ENCODE assay signal across 8 cellular contexts in genomic region chr19:52922841-52923781, GRCh38. TPM values are rescaled to one million over a fixed set of nuclear protein-coding genes. Genes with fewer than 3 reads are reported as not detected.
DNase-seq lines count a peak whose midpoint lies in the region; ATAC-seq and TF ChIP-seq lines count a peak whose summit lies in the region.

TSS of gene ZNF888 (minus strand) at chr19:52923428. CDS start at chr19:52917873, 5,555 bp downstream.

- TF ChIP-seq CTCF in coronary artery (IDR thresholded peaks at IDR 0.05) = no peak

- H3K4me3 Mint-ChIP-seq in activated CD4-positive, alpha-beta T cell treated with anti-CD3 and anti-CD28 coated beads, Interleukin-2, amount 10 ng/mL, durations not matched to agents 7 days and 5 days = peak within 1 kb of the TSS; percentile 91

- CTCF ChIA-PET in activated CD4-positive, alpha-beta T cell treated with anti-CD3 and anti-CD28 coated beads, Interleukin-2, amount 10 ng/mL, durations not matched to agents 7 days and 5 days (lab: Charles Lee) = no interaction called here

- peak within 1 kb of the TSS; percentile 75 for H3K4me3 ChIP-seq in coronary artery

- DNase-seq in SIG-M5 treated with dmso at 0.1 percent for 504 hours (lab: John Stamatoyannopoulos, UW; ENCODE audit: unreplicated experiment) (peak; percentile 17), SIG-M5 (lab: John Stamatoyannopoulos, UW) (no peak), NCI-H2227 treated with DMSO at 0.1 percent for 48 hours (lab: John Stamatoyannopoulos, UW) (peak; percentile 91), coronary artery (ENCODE audit: low spot score) (peak; percentile 93), left lobe of liver (ENCODE audit: low spot score) (peak; percentile 79)
- DNase-seq in activated CD4-positive, alpha-beta T cell treated with anti-CD3 and anti-CD28 coated beads, Interleukin-2, amount 10 ng/mL, durations not matched to agents 7 days and 5 days = peak; percentile 88
- DNase-seq in stimulated activated CD4-positive, alpha-beta T cell treated with anti-CD3 and anti-CD28 coated beads, Interleukin-2, amount 100 ng/mL, for 24 hours = peak; percentile 82

- peaks cover 31% of the 10 kb centered on the region for H3K4me1 Mint-ChIP-seq in activated CD4-positive, alpha-beta T cell treated with anti-CD3 and anti-CD28 coated beads, Interleukin-2, amount 10 ng/mL, durations not matched to agents 7 days and 5 days

- peak; percentile 91 for ATAC-seq in HG03064 (IDR thresholded peaks at IDR 0.05; ENCODE audit: low read depth, unreplicated experiment)
- ATAC-seq in left lobe of liver = peak; percentile 95

- no peaks in the 10 kb centered on the region for H3K27me3 Mint-ChIP-seq in activated CD4-positive, alpha-beta T cell treated with anti-CD3 and anti-CD28 coated beads, Interleukin-2, amount 10 ng/mL, durations not matched to agents 7 days and 5 days

- H3K27ac Mint-ChIP-seq in activated CD4-positive, alpha-beta T cell treated with anti-CD3 and anti-CD28 coated beads, Interleukin-2, amount 10 ng/mL, durations not matched to agents 7 days and 5 days = peak within 1 kb of the TSS; percentile 97

- peak within 1 kb of the TSS; percentile 44 to 85 for H3K27ac ChIP-seq in coronary artery

- POLR2A ChIA-PET in activated CD4-positive, alpha-beta T cell treated with anti-CD3 and anti-CD28 coated beads, Interleukin-2, amount 10 ng/mL, durations not matched to agents 7 days and 5 days (lab: Charles Lee) = no interaction called here

- H3K36me3 Mint-ChIP-seq in activated CD4-positive, alpha-beta T cell treated with anti-CD3 and anti-CD28 coated beads, Interleukin-2, amount 10 ng/mL, durations not matched to agents 7 days and 5 days (ENCODE audit: low read depth) = peaks cover 33% of the 10 kb centered on the region

- peaks cover 8% of the 10 kb centered on the region for H3K9me3 Mint-ChIP-seq in activated CD4-positive, alpha-beta T cell treated with anti-CD3 and anti-CD28 coated beads, Interleukin-2, amount 10 ng/mL, durations not matched to agents 7 days and 5 days

RNA-seq across cellular contexts. Expression of gene ZNF888, which starts in this region (rescaled TPM):
- 1 to 10 TPM; 7.7 to 7.8 TPM for total RNA-seq in activated CD4-positive, alpha-beta T cell treated with anti-CD3 and anti-CD28 coated beads, Interleukin-2, amount 10 ng/mL, durations not matched to agents 7 days and 5 days
- total RNA-seq in left lobe of liver = 0.70 TPM

Comparison
In these comparisons a context has a peak if more than half of its experiments do, and no peak if none do; other contexts are left out.
1. Peak in DNase-seq and ATAC-seq in left lobe of liver; RNA of the gene not detected or under 1 TPM.